In the genomic region with DNA sequence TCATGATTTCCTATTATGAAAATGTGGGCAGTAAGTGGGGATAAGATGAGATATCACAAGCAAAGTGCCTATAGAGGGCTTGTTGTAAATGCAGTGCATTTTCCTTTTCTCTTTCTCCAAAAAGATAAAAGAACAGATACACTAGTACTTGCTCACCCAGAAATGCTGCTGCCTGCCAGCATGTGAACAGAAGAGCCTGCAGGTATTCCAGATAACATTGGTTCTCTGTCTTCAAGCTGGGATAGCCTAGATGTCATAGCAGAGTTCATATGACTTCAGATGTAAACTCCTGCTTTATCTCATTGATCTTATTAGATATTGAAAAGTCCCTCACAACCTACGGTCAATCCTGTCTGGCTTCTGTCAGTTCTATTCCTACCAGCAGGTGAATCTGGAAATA, we compare ENCODE assay signal across 37 cellular contexts.
"Had no signal": no experiment of that assay in that cellular context is flagged by ENCODE, and none has a peak within 500 bp of the region (broad histone marks: within the 10 kb centered on the region; RNA-seq: fewer than 3 reads in every experiment).

No MANE protein-coding gene starts in this region.

- DNase-seq: activated effector memory CD4-positive, alpha-beta T cell treated with anti-CD3 and anti-CD28 coated beads, Interleukin-2, amount 50 U/mL, for 16 hours; activated effector memory CD4-positive, alpha-beta T cell treated with Interleukin-2 at 50 U/mL for 16 hours; activated gamma-delta T cell; activated gamma-delta T cell treated with Interleukin-2 at 50 U/mL for 16 hours; activated naive CD4-positive, alpha-beta T cell; activated naive CD4-positive, alpha-beta T cell treated with anti-CD3 and anti-CD28 coated beads for 36 hours; activated naive CD4-positive, alpha-beta T cell treated with anti-CD3 and anti-CD28 coated beads, Interleukin-2, amount 10 ng/mL, durations not matched to agents 7 days and 5 days; activated naive CD4-positive, alpha-beta T cell treated with anti-CD3 and anti-CD28 coated beads, Interleukin-2, amount 50 U/mL, for 16 hours; activated naive CD4-positive, alpha-beta T cell treated with Interleukin-2 at 50 U/mL for 16 hours; activated naive CD8-positive, alpha-beta T cell treated with anti-CD3 and anti-CD28 coated beads for 36 hours; activated naive CD8-positive, alpha-beta T cell treated with anti-CD3 and anti-CD28 coated beads, Interleukin-2, amount 10 ng/mL, durations not matched to agents 7 days and 5 days; activated naive CD8-positive, alpha-beta T cell treated with anti-CD3 and anti-CD28 coated beads, Interleukin-2, amount 50 U/mL, for 24 hours; activated T-cell treated with anti-CD3 and anti-CD28 coated beads, Interleukin-2, amount 50 U/mL, for 24 hours; activated T-cell treated with anti-CD3 and anti-CD28 coated beads, Interleukin-2, amount 50 U/mL, for 4 hours; activated T-cell treated with anti-CD3 and anti-CD28 coated beads, Interleukin-2, amount 50 U/mL, for 48 hours; activated T-cell treated with anti-CD3 and anti-CD28 coated beads, Interleukin-2, amount 50 U/mL, for 72 hours; adrenal gland; amniotic stem cell; amygdala; anterior cingulate cortex; aorta; body of pancreas; brain microvascular endothelial cell; caudate nucleus; central memory CD4-positive, alpha-beta T cell; cerebellar nuclear complex had no signal

- H3K4me1 ChIP-seq: ascending aorta, body of pancreas, breast epithelium had no signal

- H3K27me3 ChIP-seq: adrenal gland, ascending aorta, body of pancreas, brain microvascular endothelial cell, breast epithelium, cardiac muscle cell had no signal

- H3K9me3 Mint-ChIP-seq: activated naive CD4-positive, alpha-beta T cell treated with anti-CD3 and anti-CD28 coated beads, Interleukin-2, amount 50 U/mL, for 24 hours; activated naive CD8-positive, alpha-beta T cell treated with anti-CD3 and anti-CD28 coated beads, Interleukin-2, amount 50 U/mL, for 24 hours; activated T-helper 17 cell treated with anti-CD3 and anti-CD28 coated beads, Interleukin-2, amount 50 U/mL, for 72 hours; central memory CD8-positive, alpha-beta T cell had no signal

- H3K4me3 Mint-ChIP-seq: activated naive CD4-positive, alpha-beta T cell treated with anti-CD3 and anti-CD28 coated beads for 36 hours; activated naive CD4-positive, alpha-beta T cell treated with anti-CD3 and anti-CD28 coated beads, Interleukin-2, amount 10 ng/mL, durations not matched to agents 7 days and 5 days; activated naive CD4-positive, alpha-beta T cell treated with anti-CD3 and anti-CD28 coated beads, Interleukin-2, amount 50 U/mL, for 24 hours; activated naive CD8-positive, alpha-beta T cell; activated naive CD8-positive, alpha-beta T cell treated with anti-CD3 and anti-CD28 coated beads for 36 hours; activated naive CD8-positive, alpha-beta T cell treated with anti-CD3 and anti-CD28 coated beads, Interleukin-2, amount 10 ng/mL, durations not matched to agents 7 days and 5 days; activated naive CD8-positive, alpha-beta T cell treated with anti-CD3 and anti-CD28 coated beads, Interleukin-2, amount 50 U/mL, for 24 hours; activated T-cell treated with anti-CD3 and anti-CD28 coated beads, Interleukin-2, amount 50 U/mL, for 24 hours; activated T-cell treated with anti-CD3 and anti-CD28 coated beads, Interleukin-2, amount 50 U/mL, for 4 hours; activated T-cell treated with anti-CD3 and anti-CD28 coated beads, Interleukin-2, amount 50 U/mL, for 72 hours; activated T-helper 1 cell treated with anti-CD3 and anti-CD28 coated beads, Interleukin-12 subunit alpha, Interleukin-12 subunit beta, Interleukin-2, Interleukin-4 antibody, amounts not matched to agents 30 ng/mL and 10 ng/mL and 1 ng/mL, durations not matched to agents 14 hours and 24 hours and 36 hours; activated T-helper 17 cell treated with anti-CD3 and anti-CD28 coated beads, Interleukin-2, amount 50 U/mL, for 72 hours; brain; central memory CD8-positive, alpha-beta T cell had no signal

- H3K4me3 ChIP-seq: adrenal gland, ascending aorta, body of pancreas, breast epithelium, cardiac muscle cell had no signal

- H3K36me3 ChIP-seq: adrenal gland, ascending aorta, brain microvascular endothelial cell, breast epithelium, cardiac muscle cell had no signal

- H3K27ac ChIP-seq: adrenal gland, ascending aorta, body of pancreas, brain microvascular endothelial cell, breast epithelium, cardiac muscle cell had no signal

- H3K27ac Mint-ChIP-seq: activated naive CD4-positive, alpha-beta T cell treated with anti-CD3 and anti-CD28 coated beads for 36 hours; activated naive CD4-positive, alpha-beta T cell treated with anti-CD3 and anti-CD28 coated beads, Interleukin-2, amount 10 ng/mL, durations not matched to agents 7 days and 5 days; activated naive CD4-positive, alpha-beta T cell treated with anti-CD3 and anti-CD28 coated beads, Interleukin-2, amount 50 U/mL, for 24 hours; activated naive CD4-positive, alpha-beta T cell treated with anti-CD3 and anti-CD28 coated beads, Interleukin-2, amount 50 U/mL, for 72 hours; activated naive CD8-positive, alpha-beta T cell; activated naive CD8-positive, alpha-beta T cell treated with anti-CD3 and anti-CD28 coated beads for 36 hours; activated naive CD8-positive, alpha-beta T cell treated with anti-CD3 and anti-CD28 coated beads, Interleukin-2, amount 10 ng/mL, durations not matched to agents 7 days and 5 days; activated naive CD8-positive, alpha-beta T cell treated with anti-CD3 and anti-CD28 coated beads, Interleukin-2, amount 50 U/mL, for 24 hours; activated T-cell treated with anti-CD3 and anti-CD28 coated beads, Interleukin-2, amount 50 U/mL, for 24 hours; activated T-cell treated with anti-CD3 and anti-CD28 coated beads, Interleukin-2, amount 50 U/mL, for 72 hours; activated T-helper 1 cell treated with anti-CD3 and anti-CD28 coated beads, Interleukin-12 subunit alpha, Interleukin-12 subunit beta, Interleukin-2, Interleukin-4 antibody, amounts not matched to agents 30 ng/mL and 10 ng/mL and 1 ng/mL, durations not matched to agents 14 hours and 24 hours and 36 hours; activated T-helper 17 cell treated with anti-CD3 and anti-CD28 coated beads, Interleukin-2, amount 50 U/mL, for 72 hours; activated T-helper 2 cell treated with anti-CD3 and anti-CD28 coated beads, Interferon-gamma antibody, Interleukin-2, Interleukin-4, amounts not matched to agents 10 μg/mL and 5 μg/mL and 100 μg/mL, durations not matched to agents 14 hours and 24 hours and 36 hours; brain had no signal

- ATAC-seq: activated naive CD4-positive, alpha-beta T cell treated with anti-CD3 and anti-CD28 coated beads, Interleukin-2, amount 50 U/mL, for 72 hours; activated naive CD8-positive, alpha-beta T cell treated with anti-CD3 and anti-CD28 coated beads, Interleukin-2, amount 50 U/mL, for 24 hours; activated T-cell treated with anti-CD3 and anti-CD28 coated beads, Interleukin-2, amount 50 U/mL, for 4 hours; activated T-cell treated with anti-CD3 and anti-CD28 coated beads, Interleukin-2, amount 50 U/mL, for 72 hours; activated T-helper 17 cell treated with anti-CD3 and anti-CD28 coated beads, Interleukin-2, amount 50 U/mL, for 72 hours; body of pancreas had no signal

- H3K4me1 Mint-ChIP-seq: activated naive CD4-positive, alpha-beta T cell treated with anti-CD3 and anti-CD28 coated beads, Interleukin-2, amount 10 ng/mL, durations not matched to agents 7 days and 5 days; activated naive CD8-positive, alpha-beta T cell treated with anti-CD3 and anti-CD28 coated beads for 36 hours; activated naive CD8-positive, alpha-beta T cell treated with anti-CD3 and anti-CD28 coated beads, Interleukin-2, amount 50 U/mL, for 24 hours; brain had no signal

- H3K27me3 Mint-ChIP-seq: activated naive CD4-positive, alpha-beta T cell treated with anti-CD3 and anti-CD28 coated beads, Interleukin-2, amount 10 ng/mL, durations not matched to agents 7 days and 5 days; activated naive CD4-positive, alpha-beta T cell treated with anti-CD3 and anti-CD28 coated beads, Interleukin-2, amount 50 U/mL, for 24 hours; activated naive CD8-positive, alpha-beta T cell; activated naive CD8-positive, alpha-beta T cell treated with anti-CD3 and anti-CD28 coated beads for 36 hours; activated naive CD8-positive, alpha-beta T cell treated with anti-CD3 and anti-CD28 coated beads, Interleukin-2, amount 10 ng/mL, durations not matched to agents 7 days and 5 days; activated naive CD8-positive, alpha-beta T cell treated with anti-CD3 and anti-CD28 coated beads, Interleukin-2, amount 50 U/mL, for 24 hours; activated T-cell treated with anti-CD3 and anti-CD28 coated beads, Interleukin-2, amount 50 U/mL, for 24 hours; activated T-helper 17 cell treated with anti-CD3 and anti-CD28 coated beads, Interleukin-2, amount 50 U/mL, for 72 hours; central memory CD8-positive, alpha-beta T cell had no signal

- H3K36me3 Mint-ChIP-seq: brain had no signal

- H3K9me3 ChIP-seq: adrenal gland, ascending aorta, body of pancreas had no signal
